Comparison of ENCODE assay signal across 13 cellular contexts in genomic region chr11:86816251-86816726, GRCh38. TPM values are rescaled to one million over a fixed set of nuclear protein-coding genes. Genes with fewer than 3 reads are reported as not detected.
DNase-seq lines count a peak whose midpoint lies in the region; ATAC-seq and TF ChIP-seq lines count a peak whose summit lies in the region.
"Had no signal": no experiment of that assay in that cellular context is flagged by ENCODE, and none has a peak within 500 bp of the region (broad histone marks: within the 10 kb centered on the region; RNA-seq: fewer than 3 reads in every experiment).

No MANE protein-coding gene starts in this region.

- 0 out of 2 replicates have a peak, but pooled peaks cover 1% of the 10 kb centered on the region for H3K79me2 ChIP-seq in GM23248 (ENCODE audit: insufficient read depth)
- H3K79me2 ChIP-seq in Karpas-422 (ENCODE audit: low read length), result no peaks in the 10 kb centered on the region

- DNase-seq in GM23248 (peak; percentile 31), glomerular endothelial cell (ENCODE audit: extremely low read depth, low read depth, low spot score) (peak; percentile 91), NCI-H446 (lab: John Stamatoyannopoulos, UW) (no peak), Karpas-422 (no peak), NCI-H69 (lab: John Stamatoyannopoulos, UW) (no peak)
- no peak for DNase-seq in activated T-helper 2 cell treated with anti-CD3 and anti-CD28 coated beads, Interferon-gamma antibody, Interleukin-2, Interleukin-4, amounts not matched to agents 10 μg/mL and 5 μg/mL and 100 μg/mL, durations not matched to agents 14 hours and 24 hours and 36 hours (ENCODE audit: low spot score)
- DNase-seq: activated T-cell treated with anti-CD3 and anti-CD28 coated beads, Interleukin-2, amount 50 U/mL, for 1 hour; CD8-positive, alpha-beta memory T cell; foreskin melanocyte; spleen had no signal

- H3K9me3 ChIP-seq in GM23248 (ENCODE audit: low read depth) (no peaks in the 10 kb centered on the region), skeletal muscle satellite cell (replicated peaks; ENCODE audit: low read length) (no peaks in the 10 kb centered on the region), Karpas-422 (ENCODE audit: low read length) (no peaks in the 10 kb centered on the region)
- H3K9me3 ChIP-seq: spleen had no signal

- H3K27ac ChIP-seq in GM23248 (no peak overlapping the region), Karpas-422 (ENCODE audit: low read length) (no peak overlapping the region)

- ATAC-seq in SK-N-SH treated with all-trans-retinoic acid at 6 μM for 48 hours, result peak; percentile 33
- ATAC-seq: WTC11 had no signal

- peaks cover under 1% of the 10 kb centered on the region; the same call in 1 of the 2 replicates for H3K36me3 ChIP-seq in GM23248 (ENCODE audit: low read depth)
- no peaks in the 10 kb centered on the region for H3K36me3 ChIP-seq in skeletal muscle satellite cell (ENCODE audit: insufficient read depth, low read length)
- H3K36me3 ChIP-seq in Karpas-422 (ENCODE audit: insufficient read depth, low read length), result no peaks in the 10 kb centered on the region
- H3K36me3 ChIP-seq: spleen had no signal

- intact Hi-C loops in activated T-helper 2 cell treated with anti-CD3 and anti-CD28 coated beads, Interferon-gamma antibody, Interleukin-2, Interleukin-4, amounts not matched to agents 10 μg/mL and 5 μg/mL and 100 μg/mL, durations not matched to agents 14 hours and 24 hours and 36 hours (cut with micrococcal nuclease), result loop anchor here (5.0 to 10.0 kb wide), 2 partner anchors 964 to 1221 kb away; no protein-coding TSS in a partner anchor

- H3K4me1 Mint-ChIP-seq in activated T-helper 2 cell treated with anti-CD3 and anti-CD28 coated beads, Interferon-gamma antibody, Interleukin-2, Interleukin-4, amounts not matched to agents 10 μg/mL and 5 μg/mL and 100 μg/mL, durations not matched to agents 14 hours and 24 hours and 36 hours (ENCODE audit: low read depth), result no peaks in the 10 kb centered on the region

- H3K9ac ChIP-seq in GM23248 (no peak overlapping the region), skeletal muscle satellite cell (ENCODE audit: low read depth, low read length) (peak overlapping the region; percentile 17), Karpas-422 (ENCODE audit: low read length) (no peak overlapping the region)

- in situ Hi-C loops in GM23248 (cut with MboI), result loop anchor here (5.0 to 10.0 kb wide), 2 partner anchors 211 to 359 kb away; no protein-coding TSS in a partner anchor

- H3K27me3 ChIP-seq in GM23248 (replicated peaks; ENCODE audit: insufficient read depth) (no peaks in the 10 kb centered on the region), skeletal muscle satellite cell (ENCODE audit: control insufficient read depth, insufficient read depth, low read length) (no peaks in the 10 kb centered on the region), Karpas-422 (ENCODE audit: low read length) (no peaks in the 10 kb centered on the region)
- H3K27me3 ChIP-seq: spleen had no signal

- no peaks in the 10 kb centered on the region for H4K20me1 ChIP-seq in GM23248 (ENCODE audit: insufficient read depth)
- no peaks in the 10 kb centered on the region for H4K20me1 ChIP-seq in Karpas-422 (ENCODE audit: insufficient read depth, low read depth, low read length)

- H3K4me2 ChIP-seq in GM23248 (ENCODE audit: unreplicated experiment) (no peak overlapping the region), skeletal muscle satellite cell (ENCODE audit: low read length) (peak overlapping the region; percentile 2), Karpas-422 (ENCODE audit: low read depth, low read length, poor library complexity, severe bottlenecking) (no peak overlapping the region)

- no peaks in the 10 kb centered on the region for H3K36me3 Mint-ChIP-seq in activated T-helper 2 cell treated with anti-CD3 and anti-CD28 coated beads, Interferon-gamma antibody, Interleukin-2, Interleukin-4, amounts not matched to agents 10 μg/mL and 5 μg/mL and 100 μg/mL, durations not matched to agents 14 hours and 24 hours and 36 hours (ENCODE audit: low read depth)
- H3K36me3 Mint-ChIP-seq: CD8-positive, alpha-beta memory T cell; WTC11 had no signal

- H3F3A ChIP-seq in GM23248 (ENCODE audit: insufficient read depth), result peaks cover 21% of the 10 kb centered on the region

- H3K27me3 Mint-ChIP-seq in activated T-helper 2 cell treated with anti-CD3 and anti-CD28 coated beads, Interferon-gamma antibody, Interleukin-2, Interleukin-4, amounts not matched to agents 10 μg/mL and 5 μg/mL and 100 μg/mL, durations not matched to agents 14 hours and 24 hours and 36 hours (ENCODE audit: low read depth), result peaks cover 24% of the 10 kb centered on the region

- H3K4me3 ChIP-seq in GM23248 (no peak overlapping the region), skeletal muscle satellite cell (ENCODE audit: low read length) (no peak overlapping the region), Karpas-422 (ENCODE audit: low read length) (no peak overlapping the region)
- H3K4me3 ChIP-seq: spleen had no signal

- H3K9me3 Mint-ChIP-seq in activated T-helper 2 cell treated with anti-CD3 and anti-CD28 coated beads, Interferon-gamma antibody, Interleukin-2, Interleukin-4, amounts not matched to agents 10 μg/mL and 5 μg/mL and 100 μg/mL, durations not matched to agents 14 hours and 24 hours and 36 hours, result no peaks in the 10 kb centered on the region
- H3K9me3 Mint-ChIP-seq: CD8-positive, alpha-beta memory T cell; WTC11 had no signal

- H3K4me1 ChIP-seq in GM23248 (ENCODE audit: insufficient read depth), result peaks cover 60% of the 10 kb centered on the region
- H3K4me1 ChIP-seq in skeletal muscle satellite cell (ENCODE audit: control insufficient read depth, insufficient read depth, low read length), result peaks cover 71% of the 10 kb centered on the region
- no peaks in the 10 kb centered on the region for H3K4me1 ChIP-seq in Karpas-422 (ENCODE audit: low read length)

- no peak overlapping the region for H3K4me3 Mint-ChIP-seq in activated T-helper 2 cell treated with anti-CD3 and anti-CD28 coated beads, Interferon-gamma antibody, Interleukin-2, Interleukin-4, amounts not matched to agents 10 μg/mL and 5 μg/mL and 100 μg/mL, durations not matched to agents 14 hours and 24 hours and 36 hours (ENCODE audit: low read depth)
- H3K4me3 Mint-ChIP-seq: CD8-positive, alpha-beta memory T cell; WTC11 had no signal

- WGBS in GM23248 (ENCODE audit: low coverage in 1 of 2, low lambda C conversion rate in 2 of 2, missing lambda C conversion rate in 2 of 2), 2 experiments, result 85 to 88% methylated on average over 5 of the region's 5 CpGs

- no peaks in the 10 kb centered on the region for H3K9me2 ChIP-seq in GM23248 (ENCODE audit: insufficient read depth)
- H3K9me2 ChIP-seq in Karpas-422 (replicated peaks; ENCODE audit: insufficient read depth, low read length), result no peaks in the 10 kb centered on the region

- H2AFZ ChIP-seq in GM23248 (no peak overlapping the region), Karpas-422 (ENCODE audit: low read length) (no peak overlapping the region)

- H3K27ac Mint-ChIP-seq in activated T-helper 2 cell treated with anti-CD3 and anti-CD28 coated beads, Interferon-gamma antibody, Interleukin-2, Interleukin-4, amounts not matched to agents 10 μg/mL and 5 μg/mL and 100 μg/mL, durations not matched to agents 14 hours and 24 hours and 36 hours, result no peak overlapping the region
- H3K27ac Mint-ChIP-seq: CD8-positive, alpha-beta memory T cell; WTC11 had no signal

TF ChIP-seq in SK-N-SH treated with all-trans-retinoic acid at 6 μM for 48 hours, 23 proteins besides CTCF, POLR2A, EP300 and RAD21 (continues in another document):
- TF ChIP-seq PATZ1 (CRISPR knock-in tag; IDR thresholded peaks at IDR 0.05; ENCODE audit: borderline replicate concordance) (peak; percentile 89), ZFP3 (CRISPR knock-in tag; IDR thresholded peaks at IDR 0.05) (0 out of 2 replicates have a peak, but pooled peaks have one; percentile 48), BACH2 (CRISPR knock-in tag; IDR thresholded peaks at IDR 0.05; ENCODE audit: borderline replicate concordance) (no peak), ZNF8 (CRISPR knock-in tag; IDR thresholded peaks at IDR 0.05) (no peak), ISL1 (CRISPR knock-in tag; IDR thresholded peaks at IDR 0.05) (peak; percentile 69)

RNA-seq across cellular contexts. Expression of gene PRSS23, which starts 15.9 kb away (rescaled TPM):
- 213 and 217 TPM in 2 replicates for total RNA-seq in GM23248 (2014; rRNA removed; shearing (Covaris generic))
- 376 and 392 TPM in 2 replicates for polyA plus RNA-seq in GM23248 (2016; fragmentation: Nextera tagmentation; extraction: Ambion mirVana)
- 282 and 749 TPM in 2 replicates for total RNA-seq in glomerular endothelial cell
- 85.2 and 87.4 TPM in 2 replicates for total RNA-seq in skeletal muscle satellite cell (2012; rRNA removed)
- 4.5 and 5.4 TPM in 2 replicates for total RNA-seq in activated T-helper 2 cell treated with anti-CD3 and anti-CD28 coated beads, Interferon-gamma antibody, Interleukin-2, Interleukin-4, amounts not matched to agents 10 μg/mL and 5 μg/mL and 100 μg/mL, durations not matched to agents 14 hours and 24 hours and 36 hours
- not detected in 2 replicates for total RNA-seq in Karpas-422 (2014; rRNA removed; shearing (Covaris generic); ENCODE audit: low replicate concordance)

Comparison
In these comparisons a context has a peak if more than half of its experiments do, and no peak if none do; other contexts are left out.
1. DNase-seq: peak in GM23248 (single experiment) and glomerular endothelial cell (single experiment); none in NCI-H446 (0 of 2), activated T-helper 2 cell treated with anti-CD3 and anti-CD28 coated beads, Interferon-gamma antibody, Interleukin-2, Interleukin-4, amounts not matched to agents 10 μg/mL and 5 μg/mL and 100 μg/mL, durations not matched to agents 14 hours and 24 hours and 36 hours (single experiment), Karpas-422 (single experiment) and NCI-H69 (single experiment).
2. RNA of gene PRSS23, which starts 15.9 kb away (total RNA-seq): 282 to 749 TPM in glomerular endothelial cell and 213 to 217 TPM in GM23248; 4.5 to 5.4 TPM in activated T-helper 2 cell treated with anti-CD3 and anti-CD28 coated beads, Interferon-gamma antibody, Interleukin-2, Interleukin-4, amounts not matched to agents 10 μg/mL and 5 μg/mL and 100 μg/mL, durations not matched to agents 14 hours and 24 hours and 36 hours and not detected in Karpas-422; every median in the first group is over 10 times any median in the second.